1 cellular context compared by ENCODE assay signal in the genomic region with DNA sequence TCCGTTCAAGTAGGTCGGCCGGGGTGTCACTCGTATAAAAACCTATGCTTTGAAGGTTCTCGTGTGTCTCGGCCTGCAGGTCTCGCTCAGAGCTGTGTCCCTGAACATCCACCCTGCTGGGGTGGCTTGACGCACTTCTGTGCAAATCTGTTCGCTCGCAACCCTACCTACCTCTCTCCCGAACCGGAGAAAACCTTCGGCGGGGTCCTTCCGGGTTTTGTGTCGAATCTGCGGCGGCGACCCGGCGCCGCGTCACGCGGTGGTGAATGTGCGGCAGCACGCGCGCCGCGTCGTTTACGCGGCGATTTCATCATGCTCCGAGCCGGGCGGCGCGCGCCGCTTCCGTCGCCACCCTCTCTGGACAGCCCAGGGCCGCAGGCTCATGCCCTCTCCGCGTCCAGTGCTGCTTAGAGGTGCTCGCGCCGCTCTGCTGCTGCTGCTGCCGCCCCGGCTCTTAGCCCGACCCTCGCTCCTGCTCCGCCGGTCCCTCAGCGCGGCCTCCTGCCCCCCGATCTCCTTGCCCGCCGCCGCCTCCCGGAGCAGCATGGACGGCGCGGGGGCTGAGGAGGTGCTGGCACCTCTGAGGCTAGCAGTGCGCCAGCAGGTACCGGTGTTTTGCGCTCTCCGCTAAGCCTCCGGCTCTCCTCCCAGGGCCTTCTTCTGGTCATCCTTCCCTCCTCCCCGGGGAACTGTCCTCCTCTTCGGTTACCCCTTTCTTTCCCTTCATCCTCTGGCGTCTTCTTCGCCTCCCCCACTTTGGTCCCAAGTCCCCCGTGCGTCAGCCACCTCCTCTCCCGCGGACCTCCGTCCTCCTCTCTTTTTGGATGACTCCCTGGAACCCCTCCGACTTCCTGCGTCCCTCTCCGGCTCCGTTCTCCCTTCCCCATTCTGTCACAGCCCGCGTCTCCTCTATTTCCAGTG.
A peak's percentile ranks its signal among the peaks of the same experiment; 100 is the strongest.
TF ChIP-seq lines count a peak whose summit lies in the region.

Gene GARS1, plus strand, starts transcription at position 339 of the 921 bp plus-strand sequence. Its CDS starts 44 bp downstream, at position 383.

TF ChIP-seq in HepG2, 621 proteins besides CTCF, POLR2A, EP300 and RAD21 (continued from another document and continues in another):
- TF ChIP-seq AHDC1 (CRISPR knock-in tag; IDR thresholded peaks at IDR 0.05; ENCODE audit: borderline replicate concordance) (no peak), ZNF44 (CRISPR knock-in tag; IDR thresholded peaks at IDR 0.05) (no peak), ZNF740 (CRISPR knock-in tag; IDR thresholded peaks at IDR 0.05) (no peak), NCOA2 (CRISPR knock-in tag; IDR thresholded peaks at IDR 0.05) (peak; percentile 60; the same call in 1 of the 2 replicates), E2F2 (CRISPR knock-in tag; IDR thresholded peaks at IDR 0.05; ENCODE audit: borderline replicate concordance) (peak; percentile 57; the same call in 1 of the 2 replicates), ZSCAN21 (CRISPR knock-in tag; IDR thresholded peaks at IDR 0.05; ENCODE audit: borderline replicate concordance) (peak; percentile 80; the same call in 1 of the 2 replicates), ETV6 (CRISPR knock-in tag; conservative IDR thresholded peaks at IDR 0.05) (peak; percentile 77; the same call in 1 of the 2 replicates), SRSF9 (IDR thresholded peaks at IDR 0.05; ENCODE audit: borderline replicate concordance, insufficient read depth, low read depth, low read length, poor library complexity, severe bottlenecking) (no peak), HDAC1 (CRISPR knock-in tag; IDR thresholded peaks at IDR 0.05) (peak; percentile 96), RCOR2 (CRISPR knock-in tag; IDR thresholded peaks at IDR 0.05) (no peak), ZNF792 (CRISPR knock-in tag; IDR thresholded peaks at IDR 0.05) (peak; percentile 95), ZNF614 (CRISPR knock-in tag; IDR thresholded peaks at IDR 0.05; ENCODE audit: borderline replicate concordance) (peak; percentile 96), EZH2 (conservative IDR thresholded peaks at IDR 0.05; ENCODE audit: low read depth, low read length) (no peak), ZNF800 (CRISPR knock-in tag; IDR thresholded peaks at IDR 0.05) (peak; percentile 78; the same call in 1 of the 2 replicates), ZNF777 (CRISPR knock-in tag; IDR thresholded peaks at IDR 0.05) (peak; percentile 93), ZBTB20 (CRISPR knock-in tag; IDR thresholded peaks at IDR 0.05; ENCODE audit: borderline replicate concordance, low read depth) (no peak), POLR2G (IDR thresholded peaks at IDR 0.05; ENCODE audit: low read depth, low read length) (peak; percentile 95), HBP1 (CRISPR knock-in tag; IDR thresholded peaks at IDR 0.05; ENCODE audit: low read depth) (peak; percentile 94; the same call in 1 of the 2 replicates)
- TF ChIP-seq, protein P1, sequence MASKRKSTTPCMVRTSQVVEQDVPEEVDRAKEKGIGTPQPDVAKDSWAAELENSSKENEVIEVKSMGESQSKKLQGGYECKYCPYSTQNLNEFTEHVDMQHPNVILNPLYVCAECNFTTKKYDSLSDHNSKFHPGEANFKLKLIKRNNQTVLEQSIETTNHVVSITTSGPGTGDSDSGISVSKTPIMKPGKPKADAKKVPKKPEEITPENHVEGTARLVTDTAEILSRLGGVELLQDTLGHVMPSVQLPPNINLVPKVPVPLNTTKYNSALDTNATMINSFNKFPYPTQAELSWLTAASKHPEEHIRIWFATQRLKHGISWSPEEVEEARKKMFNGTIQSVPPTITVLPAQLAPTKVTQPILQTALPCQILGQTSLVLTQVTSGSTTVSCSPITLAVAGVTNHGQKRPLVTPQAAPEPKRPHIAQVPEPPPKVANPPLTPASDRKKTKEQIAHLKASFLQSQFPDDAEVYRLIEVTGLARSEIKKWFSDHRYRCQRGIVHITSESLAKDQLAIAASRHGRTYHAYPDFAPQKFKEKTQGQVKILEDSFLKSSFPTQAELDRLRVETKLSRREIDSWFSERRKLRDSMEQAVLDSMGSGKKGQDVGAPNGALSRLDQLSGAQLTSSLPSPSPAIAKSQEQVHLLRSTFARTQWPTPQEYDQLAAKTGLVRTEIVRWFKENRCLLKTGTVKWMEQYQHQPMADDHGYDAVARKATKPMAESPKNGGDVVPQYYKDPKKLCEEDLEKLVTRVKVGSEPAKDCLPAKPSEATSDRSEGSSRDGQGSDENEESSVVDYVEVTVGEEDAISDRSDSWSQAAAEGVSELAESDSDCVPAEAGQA (IDR thresholded peaks at IDR 0.05; ENCODE audit: low read depth) = peak; percentile 90
- TF ChIP-seq, protein P1 (CRISPR knock-in tag; IDR thresholded peaks at IDR 0.05; ENCODE audit: borderline replicate concordance) = peak; percentile 90
- TF ChIP-seq, protein P2, sequence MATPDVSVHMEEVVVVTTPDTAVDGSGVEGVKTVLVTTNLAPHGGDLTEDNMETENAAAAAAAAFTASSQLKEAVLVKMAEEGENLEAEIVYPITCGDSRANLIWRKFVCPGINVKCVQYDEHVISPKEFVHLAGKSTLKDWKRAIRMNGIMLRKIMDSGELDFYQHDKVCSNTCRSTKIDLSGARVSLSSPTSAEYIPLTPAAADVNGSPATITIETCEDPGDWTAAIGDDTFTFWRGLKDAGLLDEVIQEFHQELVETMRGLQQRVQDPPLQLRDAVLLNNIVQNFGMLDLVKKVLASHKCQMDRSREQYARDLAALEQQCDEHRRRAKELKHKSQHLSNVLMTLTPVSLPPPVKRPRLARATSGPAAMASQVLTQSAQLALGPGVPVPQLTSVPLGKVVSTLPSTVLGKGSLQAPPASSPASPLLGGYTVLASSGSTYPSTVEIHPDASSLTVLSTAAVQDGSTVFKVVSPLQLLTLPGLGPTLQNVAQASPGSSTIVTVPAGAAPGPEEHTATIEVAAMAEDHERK (CRISPR knock-in tag; IDR thresholded peaks at IDR 0.05; ENCODE audit: low read depth) = peak; percentile 87
- TF ChIP-seq, protein P3, sequence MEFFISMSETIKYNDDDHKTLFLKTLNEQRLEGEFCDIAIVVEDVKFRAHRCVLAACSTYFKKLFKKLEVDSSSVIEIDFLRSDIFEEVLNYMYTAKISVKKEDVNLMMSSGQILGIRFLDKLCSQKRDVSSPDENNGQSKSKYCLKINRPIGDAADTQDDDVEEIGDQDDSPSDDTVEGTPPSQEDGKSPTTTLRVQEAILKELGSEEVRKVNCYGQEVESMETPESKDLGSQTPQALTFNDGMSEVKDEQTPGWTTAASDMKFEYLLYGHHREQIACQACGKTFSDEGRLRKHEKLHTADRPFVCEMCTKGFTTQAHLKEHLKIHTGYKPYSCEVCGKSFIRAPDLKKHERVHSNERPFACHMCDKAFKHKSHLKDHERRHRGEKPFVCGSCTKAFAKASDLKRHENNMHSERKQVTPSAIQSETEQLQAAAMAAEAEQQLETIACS (CRISPR knock-in tag; IDR thresholded peaks at IDR 0.05) = peak; percentile 84
